Comparison of ENCODE assay signal across 1 cellular context in the genomic region with DNA sequence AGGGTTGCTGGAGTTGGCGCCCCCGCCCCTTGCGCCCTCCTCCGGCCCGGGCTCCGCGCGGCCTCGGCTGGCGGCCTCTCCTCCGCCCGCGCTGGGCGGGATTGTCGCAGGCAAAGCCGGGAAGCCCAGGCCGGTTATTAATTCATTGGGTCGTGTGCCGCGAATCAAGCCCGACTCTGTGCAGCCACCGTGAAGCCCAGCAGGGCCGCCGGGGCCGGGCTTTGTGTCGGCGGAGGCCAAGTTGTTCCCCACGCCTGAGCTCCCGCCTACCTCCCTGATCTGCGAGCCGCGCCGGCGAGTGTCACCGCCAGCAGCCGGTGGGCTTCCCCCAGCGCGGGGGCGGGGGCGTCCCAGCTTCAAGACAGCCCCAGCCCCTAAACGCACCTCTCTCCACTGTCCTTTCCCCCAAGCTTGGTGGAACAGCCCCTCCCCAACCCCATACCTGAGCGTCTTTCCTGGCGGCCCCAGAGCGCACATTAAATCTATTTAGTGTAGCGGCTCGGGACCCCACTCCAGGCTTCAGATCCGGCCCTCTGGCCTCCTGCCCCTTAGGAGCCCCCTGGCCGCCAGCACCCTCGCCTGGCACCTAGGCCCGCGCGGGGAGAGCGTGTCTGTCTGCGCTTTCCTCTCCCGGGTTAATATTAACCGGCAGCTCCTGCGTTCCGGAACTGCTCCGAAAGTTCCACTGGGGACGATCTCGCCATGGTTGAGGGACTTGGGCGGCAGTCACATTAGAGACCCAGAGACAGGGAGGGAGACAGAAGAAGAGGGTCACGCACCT.
TF ChIP-seq lines count a peak whose summit lies in the region.

No MANE protein-coding gene starts in this region.

TF ChIP-seq in HepG2, 621 proteins besides CTCF, POLR2A, EP300 and RAD21 (continued from another document and continues in another):
- TF ChIP-seq ZNF646 (CRISPR knock-in tag; IDR thresholded peaks at IDR 0.05): no peak
- peak; percentile 76 for TF ChIP-seq DMAP1 (CRISPR knock-in tag; IDR thresholded peaks at IDR 0.05)
- no peak for TF ChIP-seq DR1 (CRISPR knock-in tag; IDR thresholded peaks at IDR 0.05)
- no peak for TF ChIP-seq CEBPB (IDR thresholded peaks at IDR 0.05; ENCODE audit: borderline replicate concordance, low read depth, low read length)
- no peak for TF ChIP-seq GPN1 (CRISPR knock-in tag; IDR thresholded peaks at IDR 0.05; ENCODE audit: borderline replicate concordance)
- TF ChIP-seq ZFP36 (IDR thresholded peaks at IDR 0.05; ENCODE audit: borderline replicate concordance, low read depth, low read length, partially characterized antibody): no peak
- TF ChIP-seq, protein P1, sequence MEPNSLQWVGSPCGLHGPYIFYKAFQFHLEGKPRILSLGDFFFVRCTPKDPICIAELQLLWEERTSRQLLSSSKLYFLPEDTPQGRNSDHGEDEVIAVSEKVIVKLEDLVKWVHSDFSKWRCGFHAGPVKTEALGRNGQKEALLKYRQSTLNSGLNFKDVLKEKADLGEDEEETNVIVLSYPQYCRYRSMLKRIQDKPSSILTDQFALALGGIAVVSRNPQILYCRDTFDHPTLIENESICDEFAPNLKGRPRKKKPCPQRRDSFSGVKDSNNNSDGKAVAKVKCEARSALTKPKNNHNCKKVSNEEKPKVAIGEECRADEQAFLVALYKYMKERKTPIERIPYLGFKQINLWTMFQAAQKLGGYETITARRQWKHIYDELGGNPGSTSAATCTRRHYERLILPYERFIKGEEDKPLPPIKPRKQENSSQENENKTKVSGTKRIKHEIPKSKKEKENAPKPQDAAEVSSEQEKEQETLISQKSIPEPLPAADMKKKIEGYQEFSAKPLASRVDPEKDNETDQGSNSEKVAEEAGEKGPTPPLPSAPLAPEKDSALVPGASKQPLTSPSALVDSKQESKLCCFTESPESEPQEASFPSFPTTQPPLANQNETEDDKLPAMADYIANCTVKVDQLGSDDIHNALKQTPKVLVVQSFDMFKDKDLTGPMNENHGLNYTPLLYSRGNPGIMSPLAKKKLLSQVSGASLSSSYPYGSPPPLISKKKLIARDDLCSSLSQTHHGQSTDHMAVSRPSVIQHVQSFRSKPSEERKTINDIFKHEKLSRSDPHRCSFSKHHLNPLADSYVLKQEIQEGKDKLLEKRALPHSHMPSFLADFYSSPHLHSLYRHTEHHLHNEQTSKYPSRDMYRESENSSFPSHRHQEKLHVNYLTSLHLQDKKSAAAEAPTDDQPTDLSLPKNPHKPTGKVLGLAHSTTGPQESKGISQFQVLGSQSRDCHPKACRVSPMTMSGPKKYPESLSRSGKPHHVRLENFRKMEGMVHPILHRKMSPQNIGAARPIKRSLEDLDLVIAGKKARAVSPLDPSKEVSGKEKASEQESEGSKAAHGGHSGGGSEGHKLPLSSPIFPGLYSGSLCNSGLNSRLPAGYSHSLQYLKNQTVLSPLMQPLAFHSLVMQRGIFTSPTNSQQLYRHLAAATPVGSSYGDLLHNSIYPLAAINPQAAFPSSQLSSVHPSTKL (CRISPR knock-in tag; IDR thresholded peaks at IDR 0.05): peak; percentile 44; the same call in 1 of the 2 replicates
- TF ChIP-seq ZNF7 (CRISPR knock-in tag; IDR thresholded peaks at IDR 0.05): no peak
- TF ChIP-seq PPARG (CRISPR knock-in tag; conservative IDR thresholded peaks at IDR 0.05): no peak
- TF ChIP-seq, protein P2, sequence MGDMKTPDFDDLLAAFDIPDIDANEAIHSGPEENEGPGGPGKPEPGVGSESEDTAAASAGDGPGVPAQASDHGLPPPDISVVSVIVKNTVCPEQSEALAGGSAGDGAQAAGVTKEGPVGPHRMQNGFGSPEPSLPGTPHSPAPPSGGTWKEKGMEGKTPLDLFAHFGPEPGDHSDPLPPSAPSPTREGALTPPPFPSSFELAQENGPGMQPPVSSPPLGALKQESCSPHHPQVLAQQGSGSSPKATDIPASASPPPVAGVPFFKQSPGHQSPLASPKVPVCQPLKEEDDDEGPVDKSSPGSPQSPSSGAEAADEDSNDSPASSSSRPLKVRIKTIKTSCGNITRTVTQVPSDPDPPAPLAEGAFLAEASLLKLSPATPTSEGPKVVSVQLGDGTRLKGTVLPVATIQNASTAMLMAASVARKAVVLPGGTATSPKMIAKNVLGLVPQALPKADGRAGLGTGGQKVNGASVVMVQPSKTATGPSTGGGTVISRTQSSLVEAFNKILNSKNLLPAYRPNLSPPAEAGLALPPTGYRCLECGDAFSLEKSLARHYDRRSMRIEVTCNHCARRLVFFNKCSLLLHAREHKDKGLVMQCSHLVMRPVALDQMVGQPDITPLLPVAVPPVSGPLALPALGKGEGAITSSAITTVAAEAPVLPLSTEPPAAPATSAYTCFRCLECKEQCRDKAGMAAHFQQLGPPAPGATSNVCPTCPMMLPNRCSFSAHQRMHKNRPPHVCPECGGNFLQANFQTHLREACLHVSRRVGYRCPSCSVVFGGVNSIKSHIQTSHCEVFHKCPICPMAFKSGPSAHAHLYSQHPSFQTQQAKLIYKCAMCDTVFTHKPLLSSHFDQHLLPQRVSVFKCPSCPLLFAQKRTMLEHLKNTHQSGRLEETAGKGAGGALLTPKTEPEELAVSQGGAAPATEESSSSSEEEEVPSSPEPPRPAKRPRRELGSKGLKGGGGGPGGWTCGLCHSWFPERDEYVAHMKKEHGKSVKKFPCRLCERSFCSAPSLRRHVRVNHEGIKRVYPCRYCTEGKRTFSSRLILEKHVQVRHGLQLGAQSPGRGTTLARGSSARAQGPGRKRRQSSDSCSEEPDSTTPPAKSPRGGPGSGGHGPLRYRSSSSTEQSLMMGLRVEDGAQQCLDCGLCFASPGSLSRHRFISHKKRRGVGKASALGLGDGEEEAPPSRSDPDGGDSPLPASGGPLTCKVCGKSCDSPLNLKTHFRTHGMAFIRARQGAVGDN (CRISPR knock-in tag; IDR thresholded peaks at IDR 0.05): peak; percentile 88
- TF ChIP-seq SMARCE1 (IDR thresholded peaks at IDR 0.05; ENCODE audit: borderline replicate concordance): no peak
- TF ChIP-seq CBX2 (IDR thresholded peaks at IDR 0.05; ENCODE audit: low read depth, low read length): no peak
- no peak; the same call in 1 of the 2 replicates for TF ChIP-seq CBX2 (CRISPR knock-in tag; IDR thresholded peaks at IDR 0.05; ENCODE audit: low read depth)
- no peak for TF ChIP-seq ZBTB44 (CRISPR knock-in tag; IDR thresholded peaks at IDR 0.05)
- TF ChIP-seq SNAPC5 (CRISPR knock-in tag; IDR thresholded peaks at IDR 0.05; ENCODE audit: borderline replicate concordance): peak; percentile 62; the same call in 1 of the 2 replicates
- 0 out of 2 replicates have a peak, but pooled peaks have one; percentile 30 for TF ChIP-seq KAT7 (CRISPR knock-in tag; IDR thresholded peaks at IDR 0.05; ENCODE audit: borderline replicate concordance)
- TF ChIP-seq CSRNP2 (CRISPR knock-in tag; conservative IDR thresholded peaks at IDR 0.05; ENCODE audit: low read depth): no peak
- no peak for TF ChIP-seq FIP1L1 (IDR thresholded peaks at IDR 0.05; ENCODE audit: borderline replicate concordance, insufficient read depth, low read depth, low read length)
- TF ChIP-seq ZNF552 (CRISPR knock-in tag; IDR thresholded peaks at IDR 0.05; ENCODE audit: borderline replicate concordance): no peak
- TF ChIP-seq RBAK (CRISPR knock-in tag; IDR thresholded peaks at IDR 0.05): no peak
- no peak for TF ChIP-seq SP2 (CRISPR knock-in tag; IDR thresholded peaks at IDR 0.05)
- 0 out of 2 replicates have a peak, but pooled peaks have one; percentile 31 for TF ChIP-seq NFE2L1 (CRISPR knock-in tag; IDR thresholded peaks at IDR 0.05; ENCODE audit: borderline replicate concordance)
- peak; percentile 80 for TF ChIP-seq NFKB2 (CRISPR knock-in tag; IDR thresholded peaks at IDR 0.05; ENCODE audit: borderline replicate concordance)
- TF ChIP-seq KDM5B (CRISPR knock-in tag; IDR thresholded peaks at IDR 0.05; ENCODE audit: borderline replicate concordance): peak; percentile 81; the same call in 1 of the 2 replicates
- no peak for TF ChIP-seq ZNF879 (CRISPR knock-in tag; IDR thresholded peaks at IDR 0.05)
- TF ChIP-seq SOX5 (CRISPR knock-in tag; IDR thresholded peaks at IDR 0.05; ENCODE audit: borderline replicate concordance): peak; percentile 38; the same call in 1 of the 2 replicates
- TF ChIP-seq NCOR1 (IDR thresholded peaks at IDR 0.05; ENCODE audit: borderline replicate concordance, low read length): no peak
- TF ChIP-seq ZNF792 (CRISPR knock-in tag; IDR thresholded peaks at IDR 0.05): peak; percentile 80
- 0 out of 2 replicates have a peak, but pooled peaks have one; percentile 2 for TF ChIP-seq TBX2 (CRISPR knock-in tag; IDR thresholded peaks at IDR 0.05; ENCODE audit: borderline replicate concordance)
- peak; percentile 77 for TF ChIP-seq ZNF605 (CRISPR knock-in tag; IDR thresholded peaks at IDR 0.05)
- TF ChIP-seq, protein P3, sequence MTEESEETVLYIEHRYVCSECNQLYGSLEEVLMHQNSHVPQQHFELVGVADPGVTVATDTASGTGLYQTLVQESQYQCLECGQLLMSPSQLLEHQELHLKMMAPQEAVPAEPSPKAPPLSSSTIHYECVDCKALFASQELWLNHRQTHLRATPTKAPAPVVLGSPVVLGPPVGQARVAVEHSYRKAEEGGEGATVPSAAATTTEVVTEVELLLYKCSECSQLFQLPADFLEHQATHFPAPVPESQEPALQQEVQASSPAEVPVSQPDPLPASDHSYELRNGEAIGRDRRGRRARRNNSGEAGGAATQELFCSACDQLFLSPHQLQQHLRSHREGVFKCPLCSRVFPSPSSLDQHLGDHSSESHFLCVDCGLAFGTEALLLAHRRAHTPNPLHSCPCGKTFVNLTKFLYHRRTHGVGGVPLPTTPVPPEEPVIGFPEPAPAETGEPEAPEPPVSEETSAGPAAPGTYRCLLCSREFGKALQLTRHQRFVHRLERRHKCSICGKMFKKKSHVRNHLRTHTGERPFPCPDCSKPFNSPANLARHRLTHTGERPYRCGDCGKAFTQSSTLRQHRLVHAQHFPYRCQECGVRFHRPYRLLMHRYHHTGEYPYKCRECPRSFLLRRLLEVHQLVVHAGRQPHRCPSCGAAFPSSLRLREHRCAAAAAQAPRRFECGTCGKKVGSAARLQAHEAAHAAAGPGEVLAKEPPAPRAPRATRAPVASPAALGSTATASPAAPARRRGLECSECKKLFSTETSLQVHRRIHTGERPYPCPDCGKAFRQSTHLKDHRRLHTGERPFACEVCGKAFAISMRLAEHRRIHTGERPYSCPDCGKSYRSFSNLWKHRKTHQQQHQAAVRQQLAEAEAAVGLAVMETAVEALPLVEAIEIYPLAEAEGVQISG (CRISPR knock-in tag; IDR thresholded peaks at IDR 0.05): peak; percentile 61
- no peak for TF ChIP-seq SALL2 (CRISPR knock-in tag; IDR thresholded peaks at IDR 0.05)
- TF ChIP-seq ZNF75D (CRISPR knock-in tag; IDR thresholded peaks at IDR 0.05; ENCODE audit: borderline replicate concordance): no peak
- no peak for TF ChIP-seq ZNF615 (CRISPR knock-in tag; IDR thresholded peaks at IDR 0.05; ENCODE audit: borderline replicate concordance)
